9 cellular contexts compared by ENCODE assay signal in genomic region chr9:98867434-98868168, GRCh38.
DNase-seq lines count a peak whose midpoint lies in the region; ATAC-seq, FAIRE-seq and TF ChIP-seq lines count a peak whose summit lies in the region.
"Had no signal": no experiment of that assay in that cellular context is flagged by ENCODE, and none has a peak within 500 bp of the region (broad histone marks: within the 10 kb centered on the region; RNA-seq: fewer than 3 reads in every experiment).

No MANE protein-coding gene starts in this region.

- peaks cover 6% of the 10 kb centered on the region for H3K4me1 Mint-ChIP-seq in activated CD4-positive, alpha-beta T cell treated with anti-CD3 and anti-CD28 coated beads, Interleukin-2, amount 10 ng/mL, durations not matched to agents 24 days and 14 days
- H3K4me1 Mint-ChIP-seq in type B pancreatic cell (ENCODE audit: unreplicated experiment), result peaks cover 4% of the 10 kb centered on the region

- no peaks in the 10 kb centered on the region for H3K36me3 ChIP-seq in adrenal gland (replicated peaks in 1 of 2)

- H3K4me3 ChIP-seq in adrenal gland, result no peak overlapping the region

- ATAC-seq in left colon, result peak; percentile 40

- TF ChIP-seq CTCF in adrenal gland (IDR thresholded peaks at IDR 0.05) (no peak), type B pancreatic cell (conservative IDR thresholded peaks at IDR 0.05) (no peak)

- no peaks in the 10 kb centered on the region for H3K9me3 ChIP-seq in adrenal gland (replicated peaks in 1 of 3)
- H3K9me3 ChIP-seq: Caco-2 had no signal

- H3K27me3 ChIP-seq in adrenal gland, result no peaks in the 10 kb centered on the region

- intact Hi-C loops in activated CD4-positive, alpha-beta T cell treated with anti-CD3 and anti-CD28 coated beads, Interleukin-2, amount 10 ng/mL, durations not matched to agents 24 days and 14 days (cut with micrococcal nuclease), result no loop called here
- intact Hi-C loops in adrenal gland (cut with DNase I) (loop anchor here in 1 of 2 donors (10.0 kb wide), 1 partner anchor 77 kb away; the partner anchor contains the start of gene COL15A1), left colon (cut with DNase I, micrococcal nuclease) (no loop called here)

- peak overlapping the region in 4 of 5 donors; percentile 38 to 84 (median 54) for H3K27ac ChIP-seq in adrenal gland

- no peak overlapping the region for H3K4me3 Mint-ChIP-seq in activated CD4-positive, alpha-beta T cell treated with anti-CD3 and anti-CD28 coated beads, Interleukin-2, amount 10 ng/mL, durations not matched to agents 24 days and 14 days
- H3K4me3 Mint-ChIP-seq in type B pancreatic cell, result no peak overlapping the region

- TF ChIP-seq POLR2A in adrenal gland (IDR thresholded peaks at IDR 0.05), result no peak

- H3K9me3 Mint-ChIP-seq in activated CD4-positive, alpha-beta T cell treated with anti-CD3 and anti-CD28 coated beads, Interleukin-2, amount 10 ng/mL, durations not matched to agents 24 days and 14 days, result no peaks in the 10 kb centered on the region
- H3K9me3 Mint-ChIP-seq in type B pancreatic cell, result no peaks in the 10 kb centered on the region

- no peak for FAIRE-seq in urothelium cell line (lab: Jason Lieb, UNC)

- peaks cover 12 to 32% of the 10 kb centered on the region in 2 donors for H3K4me1 ChIP-seq in adrenal gland (replicated peaks in 1 of 2)
- H3K4me1 ChIP-seq: Caco-2 had no signal

- no peaks in the 10 kb centered on the region for H3K36me3 Mint-ChIP-seq in activated CD4-positive, alpha-beta T cell treated with anti-CD3 and anti-CD28 coated beads, Interleukin-2, amount 10 ng/mL, durations not matched to agents 24 days and 14 days (ENCODE audit: low read depth)
- H3K36me3 Mint-ChIP-seq in type B pancreatic cell, result no peaks in the 10 kb centered on the region

- H3K27ac Mint-ChIP-seq in activated CD4-positive, alpha-beta T cell treated with anti-CD3 and anti-CD28 coated beads, Interleukin-2, amount 10 ng/mL, durations not matched to agents 24 days and 14 days, result peak overlapping the region; percentile 14
- no peak overlapping the region for H3K27ac Mint-ChIP-seq in type B pancreatic cell

- peaks cover 6% of the 10 kb centered on the region for H3K27me3 Mint-ChIP-seq in activated CD4-positive, alpha-beta T cell treated with anti-CD3 and anti-CD28 coated beads, Interleukin-2, amount 10 ng/mL, durations not matched to agents 24 days and 14 days
- peaks cover 27% of the 10 kb centered on the region for H3K27me3 Mint-ChIP-seq in type B pancreatic cell

- no peak for DNase-seq in activated CD4-positive, alpha-beta T cell treated with anti-CD3 and anti-CD28 coated beads, Interleukin-2, amount 10 ng/mL, durations not matched to agents 24 days and 14 days
- no peak for DNase-seq in activated CD4-positive, alpha-beta T cell treated with anti-CD3 and anti-CD28 coated beads, Interleukin-2, amount 50 U/mL, for 48 hours
- DNase-seq in adrenal gland, result peak; percentile 69 to 87 (median 81)
- peak; percentile 41 to 55 for DNase-seq in left colon
- peak; percentile 68 for DNase-seq in urothelium cell line (ENCODE audit: low spot score)
- no peak for DNase-seq in NCI-H446 treated with DMSO at 0.1 percent for 48 hours (lab: John Stamatoyannopoulos, UW)
- no peak for DNase-seq in iPS-NIHi11 (ENCODE audit: low spot score)
- no peak for DNase-seq in type B pancreatic cell (ENCODE audit: extremely low spot score, unreplicated experiment)

- WGBS in adrenal gland, 4 donors, result 0 to 38% (median 30%) methylated on average over 2 to 4 of the region's 4 CpGs

Comparison
In these comparisons a context has a peak if more than half of its experiments do, and no peak if none do; other contexts are left out.
1. DNase-seq: peak in adrenal gland (7 of 7), left colon (2 of 2) and urothelium cell line (single experiment); none in activated CD4-positive, alpha-beta T cell treated with anti-CD3 and anti-CD28 coated beads, Interleukin-2, amount 10 ng/mL, durations not matched to agents 24 days and 14 days (single experiment), activated CD4-positive, alpha-beta T cell treated with anti-CD3 and anti-CD28 coated beads, Interleukin-2, amount 50 U/mL, for 48 hours (0 of 2), NCI-H446 treated with DMSO at 0.1 percent for 48 hours (single experiment), iPS-NIHi11 (single experiment) and type B pancreatic cell (single experiment).